In genomic region chr1:89822109-89822962, GRCh38 we compare ENCODE assay signal across 8 cellular contexts. TPM values are rescaled to one million over a fixed set of nuclear protein-coding genes. Genes with fewer than 3 reads are reported as not detected.
DNase-seq lines count a peak whose midpoint lies in the region; ATAC-seq and TF ChIP-seq lines count a peak whose summit lies in the region.

No MANE protein-coding gene starts in this region.

- H3K4me2 ChIP-seq in DND-41 (ENCODE audit: insufficient read depth, low read length) (peak overlapping the region; percentile 88), MM.1S (ENCODE audit: low read depth, low read length) (peak overlapping the region; percentile 93)

- no peaks in the 10 kb centered on the region for H3K36me3 Mint-ChIP-seq in MCF 10A (ENCODE audit: insufficient read depth, unreplicated experiment)

- POLR2A ChIA-PET in MCF 10A (lab: Yijun Ruan, JAX): interaction anchor here (0.6 to 5.4 kb wide), 16 partner anchors 7 to 275 kb away, joined by 3 to 61 read pairs (median 6); partner anchors contain the start of gene ZNF326

- H3K4me1 Mint-ChIP-seq in MCF 10A (ENCODE audit: insufficient read depth, unreplicated experiment): peaks cover 44% of the 10 kb centered on the region

- H3K9me2 ChIP-seq in MM.1S (replicated peaks; ENCODE audit: insufficient read depth, low read length): no peaks in the 10 kb centered on the region

- DNase-seq in DND-41 (peak; percentile 33), MM.1S (no peak), MCF 10A (ENCODE audit: unreplicated experiment) (no peak), NCI-H774 (lab: John Stamatoyannopoulos, UW) (no peak)
- DNase-seq in central memory CD4-positive, alpha-beta T cell: no peak
- no peak for DNase-seq in activated effector memory CD4-positive, alpha-beta T cell treated with Interleukin-2 at 50 U/mL for 16 hours
- no peak for DNase-seq in activated CD8-positive, alpha-beta memory T cell treated with anti-CD3 and anti-CD28 coated beads, Interleukin-2, amount 50 U/mL, for 4 hours

- peak overlapping the region; percentile 67 to 85 for H3K4me3 ChIP-seq in DND-41 (ENCODE audit: low read depth in 1 of 2, low read length in 2 of 2)
- H3K4me3 ChIP-seq in MM.1S (ENCODE audit: low read length): peak overlapping the region; percentile 61
- H3K4me3 ChIP-seq in mesodermal cell (ENCODE audit: extremely low read depth, insufficient read depth, low read length, poor library complexity, severe bottlenecking): peak overlapping the region; percentile 71

- 55 to 62% methylated on average over 15 to 16 of the region's 17 CpGs for WGBS in mesodermal cell (ENCODE audit: insufficient coverage in 2 of 2), 2 experiments

- H3K27ac ChIP-seq in DND-41 (ENCODE audit: low read length) (peak overlapping the region; percentile 87), MM.1S (ENCODE audit: low read length) (peak overlapping the region; percentile 76), mesodermal cell (ENCODE audit: low read depth, low read length, severe bottlenecking) (no peak overlapping the region)

- intact Hi-C loops in MCF 10A (cut with micrococcal nuclease): loop anchor here (5.0 kb wide), 2 partner anchors 65 to 175 kb away; partner anchors contain the start of gene ZNF326

- CTCF ChIA-PET in MCF 10A (lab: Yijun Ruan, JAX): interaction anchor here (0.7 to 9.4 kb wide), 4 partner anchors 20 to 168 kb away, joined by 3 to 48 read pairs (median 4); no protein-coding TSS in a partner anchor

- H4K20me1 ChIP-seq in DND-41 (ENCODE audit: insufficient read depth, low read length): peaks cover 2% of the 10 kb centered on the region; the same call in 1 of the 2 replicates
- no peaks in the 10 kb centered on the region for H4K20me1 ChIP-seq in MM.1S (ENCODE audit: insufficient read depth, low read length)

- BruUV-seq in MCF 10A (replicated peaks; lab: Mats Ljungman, UMichigan): TSS peak; percentile 35

- H3K9me3 Mint-ChIP-seq in MCF 10A (ENCODE audit: unreplicated experiment): no peaks in the 10 kb centered on the region

- H3K9me3 ChIP-seq in DND-41 (ENCODE audit: insufficient read depth, low read length, severe bottlenecking): no peaks in the 10 kb centered on the region
- H3K9me3 ChIP-seq in MM.1S (replicated peaks; ENCODE audit: insufficient read depth, low read length): no peaks in the 10 kb centered on the region
- no peaks in the 10 kb centered on the region for H3K9me3 ChIP-seq in mesodermal cell (ENCODE audit: control insufficient read depth, low read length)

- TF ChIP-seq CTCF in DND-41 (IDR thresholded peaks at IDR 0.05; ENCODE audit: borderline replicate concordance, extremely low read depth, low read length, poor library complexity, severe bottlenecking) (no peak), MM.1S (IDR thresholded peaks at IDR 0.05; ENCODE audit: low read length) (no peak), MCF 10A (IDR thresholded peaks at IDR 0.05; ENCODE audit: unreplicated experiment) (no peak)

- H3K27me3 ChIP-seq in DND-41 (ENCODE audit: insufficient read depth, low read length, poor library complexity) (no peaks in the 10 kb centered on the region), MM.1S (replicated peaks; ENCODE audit: insufficient read depth, low read length) (no peaks in the 10 kb centered on the region)

- H3K27ac Mint-ChIP-seq in MCF 10A (ENCODE audit: low read depth, unreplicated experiment): no peak overlapping the region

- H3K36me3 ChIP-seq in DND-41 (ENCODE audit: insufficient read depth, low read length) (peaks cover 10% of the 10 kb centered on the region), MM.1S (replicated peaks; ENCODE audit: insufficient read depth, low read length) (no peaks in the 10 kb centered on the region), mesodermal cell (ENCODE audit: control insufficient read depth, insufficient read depth, low read length) (peaks cover 5% of the 10 kb centered on the region)

- peak overlapping the region; percentile 89 for H3K4me3 Mint-ChIP-seq in MCF 10A (ENCODE audit: unreplicated experiment)

- no peaks in the 10 kb centered on the region for H3K27me3 Mint-ChIP-seq in MCF 10A (ENCODE audit: insufficient read depth, unreplicated experiment)

- ATAC-seq in DND-41 (ENCODE audit: insufficient read depth, low read depth): peak; percentile 4; the same call in 1 of the 3 replicates

- peak overlapping the region; percentile 77 for H2AFZ ChIP-seq in DND-41 (ENCODE audit: low read depth, low read length)
- peak overlapping the region; percentile 92 for H2AFZ ChIP-seq in MM.1S (ENCODE audit: low read length)

- H3K9ac ChIP-seq in DND-41 (ENCODE audit: low read depth, low read length): peak overlapping the region; percentile 91
- peak overlapping the region; percentile 76 for H3K9ac ChIP-seq in MM.1S (ENCODE audit: low read length)

- H3K4me1 ChIP-seq in DND-41 (ENCODE audit: insufficient read depth, low read length) (peaks cover 50% of the 10 kb centered on the region), MM.1S (ENCODE audit: low read length) (peaks cover 6% of the 10 kb centered on the region; the same call in 1 of the 2 replicates), mesodermal cell (ENCODE audit: control insufficient read depth, insufficient read depth, low read length, poor library complexity, severe bottlenecking) (peaks cover 5% of the 10 kb centered on the region)

- peaks cover 10% of the 10 kb centered on the region; the same call in 1 of the 2 replicates for H3F3A ChIP-seq in MM.1S (ENCODE audit: insufficient read depth, low read length)

- peaks cover 61% of the 10 kb centered on the region for H3K79me2 ChIP-seq in DND-41 (ENCODE audit: insufficient read depth, low read length)
- no peaks in the 10 kb centered on the region for H3K79me2 ChIP-seq in MM.1S (ENCODE audit: low read length)

RNA-seq across cellular contexts. Expression of gene LRRC8D, which starts 1.5 kb away (rescaled TPM):
- 42.0 and 43.7 TPM in 2 replicates for total RNA-seq in MCF 10A (2022)
- polyA plus RNA-seq in mesodermal cell (2013, experiment 1 of 2): 15.8 TPM
- polyA plus RNA-seq in mesodermal cell (2013, experiment 2 of 2): 13.2 TPM
